16 cellular contexts compared by ENCODE assay signal in genomic region chr1:40794915-40795715, GRCh38. TPM values are rescaled to one million over a fixed set of nuclear protein-coding genes. Genes with fewer than 3 reads are reported as not detected.
DNase-seq lines count a peak whose midpoint lies in the region; ATAC-seq, FAIRE-seq and TF ChIP-seq lines count a peak whose summit lies in the region.
"Had no signal": no experiment of that assay in that cellular context is flagged by ENCODE, and none has a peak within 500 bp of the region (broad histone marks: within the 10 kb centered on the region; RNA-seq: fewer than 3 reads in every experiment).

No MANE protein-coding gene starts in this region.

- H3K36me3 ChIP-seq in CD4-positive, CD25-positive, alpha-beta regulatory T cell (ENCODE audit: control insufficient read depth, insufficient read depth, low read length), result no peaks in the 10 kb centered on the region
- H3K36me3 ChIP-seq: adrenal gland, suprapubic skin had no signal

- DNase-seq in CD4-positive, CD25-positive, alpha-beta regulatory T cell, result peak in 1 of 3 donors; percentile 27
- DNase-seq in GM12891 (ENCODE audit: insufficient read length, low spot score), result no peak
- DNase-seq in activated T-helper 1 cell treated with anti-CD3 and anti-CD28 coated beads, Interleukin-12 subunit alpha, Interleukin-12 subunit beta, Interleukin-2, Interleukin-4 antibody, amounts not matched to agents 30 ng/mL and 10 ng/mL and 1 ng/mL, durations not matched to agents 14 hours and 24 hours and 36 hours (ENCODE audit: low spot score), result no peak
- no peak for DNase-seq in KBM-7
- no peak for DNase-seq in ureter (ENCODE audit: low spot score)
- no peak for DNase-seq in NCI-H2029 treated with DMSO at 0.1 percent for 48 hours (lab: John Stamatoyannopoulos, UW)
- DNase-seq: adrenal gland, mucosa of descending colon, NCI-H1694, NCI-H748 treated with DMSO at 0.1 percent for 48 hours, retina, SIG-M5 had no signal

- H3K27ac Mint-ChIP-seq in CD4-positive, CD25-positive, alpha-beta regulatory T cell, result peak overlapping the region; percentile 23 to 82 (median 67)
- H3K27ac Mint-ChIP-seq in activated T-helper 1 cell treated with anti-CD3 and anti-CD28 coated beads, Interleukin-12 subunit alpha, Interleukin-12 subunit beta, Interleukin-2, Interleukin-4 antibody, amounts not matched to agents 30 ng/mL and 10 ng/mL and 1 ng/mL, durations not matched to agents 14 hours and 24 hours and 36 hours, result peak overlapping the region; percentile 12
- H3K27ac Mint-ChIP-seq in nephron, result peak overlapping the region; percentile 19 to 75 (median 62)
- H3K27ac Mint-ChIP-seq: dendritic cell treated with granulocyte-macrophage colony-stimulating factor and Interleukin-4, amounts not matched to agents 40 ng/mL and 50 ng/mL, for 4 days had no signal

- peak; percentile 66 for FAIRE-seq in GM12891 (lab: Jason Lieb, UNC)

- in situ Hi-C loops in KBM-7 (cut with MboI; ENCODE audit: low pct_unique_long_range_greater_than_20kb, low sequenced_read_pairs), result no loop called here

- no peak overlapping the region for H3K4me3 ChIP-seq in CD4-positive, CD25-positive, alpha-beta regulatory T cell (ENCODE audit: low read depth, low read length)
- H3K4me3 ChIP-seq: adrenal gland, mucosa of descending colon, suprapubic skin had no signal

- no peaks in the 10 kb centered on the region for H3K27me3 ChIP-seq in CD4-positive, CD25-positive, alpha-beta regulatory T cell (ENCODE audit: control insufficient read depth, insufficient read depth, low read length)
- H3K27me3 ChIP-seq: adrenal gland, suprapubic skin had no signal

- no peaks in the 10 kb centered on the region for H3K9me3 ChIP-seq in CD4-positive, CD25-positive, alpha-beta regulatory T cell (ENCODE audit: control insufficient read depth in 2 of 2, low read length in 2 of 2)
- H3K9me3 ChIP-seq: adrenal gland, mucosa of descending colon, suprapubic skin had no signal

- no peak overlapping the region for H3K27ac ChIP-seq in CD4-positive, CD25-positive, alpha-beta regulatory T cell (ENCODE audit: insufficient read depth, low read length, poor library complexity, severe bottlenecking)
- H3K27ac ChIP-seq: adrenal gland, suprapubic skin had no signal

- no peak for TF ChIP-seq CTCF in nephron (IDR thresholded peaks at IDR 0.05; ENCODE audit: unreplicated experiment in 3 of 3)

- TF ChIP-seq POLR2A in GM12891 (IDR thresholded peaks at IDR 0.05; ENCODE audit: low read depth, low read length), result no peak

- intact Hi-C loops in activated T-helper 1 cell treated with anti-CD3 and anti-CD28 coated beads, Interleukin-12 subunit alpha, Interleukin-12 subunit beta, Interleukin-2, Interleukin-4 antibody, amounts not matched to agents 30 ng/mL and 10 ng/mL and 1 ng/mL, durations not matched to agents 14 hours and 24 hours and 36 hours (cut with micrococcal nuclease), result no loop called here

- peaks cover 0 to 24% (median 10%) of the 10 kb centered on the region in 4 donors for H3K4me1 Mint-ChIP-seq in CD4-positive, CD25-positive, alpha-beta regulatory T cell
- peaks cover 31% of the 10 kb centered on the region for H3K4me1 Mint-ChIP-seq in activated T-helper 1 cell treated with anti-CD3 and anti-CD28 coated beads, Interleukin-12 subunit alpha, Interleukin-12 subunit beta, Interleukin-2, Interleukin-4 antibody, amounts not matched to agents 30 ng/mL and 10 ng/mL and 1 ng/mL, durations not matched to agents 14 hours and 24 hours and 36 hours (ENCODE audit: low read depth)
- peaks cover 42% of the 10 kb centered on the region for H3K4me1 Mint-ChIP-seq in nephron

- peak overlapping the region in 3 of 4 donors; percentile 29 to 72 (median 56) for H3K4me3 Mint-ChIP-seq in CD4-positive, CD25-positive, alpha-beta regulatory T cell
- no peak overlapping the region for H3K4me3 Mint-ChIP-seq in activated T-helper 1 cell treated with anti-CD3 and anti-CD28 coated beads, Interleukin-12 subunit alpha, Interleukin-12 subunit beta, Interleukin-2, Interleukin-4 antibody, amounts not matched to agents 30 ng/mL and 10 ng/mL and 1 ng/mL, durations not matched to agents 14 hours and 24 hours and 36 hours
- H3K4me3 Mint-ChIP-seq in nephron, result no peak overlapping the region
- H3K4me3 Mint-ChIP-seq: dendritic cell treated with granulocyte-macrophage colony-stimulating factor and Interleukin-4, amounts not matched to agents 40 ng/mL and 50 ng/mL, for 4 days had no signal

- H3K9me3 Mint-ChIP-seq in CD4-positive, CD25-positive, alpha-beta regulatory T cell, result no peaks in the 10 kb centered on the region
- H3K9me3 Mint-ChIP-seq in activated T-helper 1 cell treated with anti-CD3 and anti-CD28 coated beads, Interleukin-12 subunit alpha, Interleukin-12 subunit beta, Interleukin-2, Interleukin-4 antibody, amounts not matched to agents 30 ng/mL and 10 ng/mL and 1 ng/mL, durations not matched to agents 14 hours and 24 hours and 36 hours, result no peaks in the 10 kb centered on the region
- no peaks in the 10 kb centered on the region for H3K9me3 Mint-ChIP-seq in nephron
- H3K9me3 Mint-ChIP-seq: dendritic cell treated with granulocyte-macrophage colony-stimulating factor and Interleukin-4, amounts not matched to agents 40 ng/mL and 50 ng/mL, for 4 days had no signal

- peaks cover 9% of the 10 kb centered on the region for H3K4me1 ChIP-seq in CD4-positive, CD25-positive, alpha-beta regulatory T cell (ENCODE audit: control insufficient read depth, insufficient read depth, low read length, poor library complexity, severe bottlenecking)

- no peaks in the 10 kb centered on the region for H3K36me3 Mint-ChIP-seq in CD4-positive, CD25-positive, alpha-beta regulatory T cell
- no peaks in the 10 kb centered on the region for H3K36me3 Mint-ChIP-seq in activated T-helper 1 cell treated with anti-CD3 and anti-CD28 coated beads, Interleukin-12 subunit alpha, Interleukin-12 subunit beta, Interleukin-2, Interleukin-4 antibody, amounts not matched to agents 30 ng/mL and 10 ng/mL and 1 ng/mL, durations not matched to agents 14 hours and 24 hours and 36 hours (ENCODE audit: low read depth)
- no peaks in the 10 kb centered on the region for H3K36me3 Mint-ChIP-seq in nephron (ENCODE audit: low read depth)

- peak in 1 of 2 donors; percentile 19 for ATAC-seq in CD4-positive, CD25-positive, alpha-beta regulatory T cell (ENCODE audit: low read depth in 2 of 2)
- ATAC-seq in GM21723 (IDR thresholded peaks at IDR 0.05; ENCODE audit: unreplicated experiment), result no peak
- ATAC-seq: mucosa of descending colon had no signal

- H3K27me3 Mint-ChIP-seq in CD4-positive, CD25-positive, alpha-beta regulatory T cell, result peaks cover 9% of the 10 kb centered on the region
- peaks cover 12% of the 10 kb centered on the region for H3K27me3 Mint-ChIP-seq in activated T-helper 1 cell treated with anti-CD3 and anti-CD28 coated beads, Interleukin-12 subunit alpha, Interleukin-12 subunit beta, Interleukin-2, Interleukin-4 antibody, amounts not matched to agents 30 ng/mL and 10 ng/mL and 1 ng/mL, durations not matched to agents 14 hours and 24 hours and 36 hours (ENCODE audit: insufficient read depth)
- H3K27me3 Mint-ChIP-seq in nephron (ENCODE audit: low read depth), result peaks cover 17% of the 10 kb centered on the region

TF ChIP-seq in GM12891, 5 proteins besides CTCF, POLR2A, EP300 and RAD21:
- TF ChIP-seq SPI1 (IDR thresholded peaks at IDR 0.05; ENCODE audit: low read depth, low read length) (peak; percentile 39), TAF1 (IDR thresholded peaks at IDR 0.05; ENCODE audit: low read depth, low read length) (no peak), POLR2AphosphoS5 (IDR thresholded peaks at IDR 0.05; ENCODE audit: low read depth, low read length) (no peak), POU2F2 (IDR thresholded peaks at IDR 0.05; ENCODE audit: low read depth, low read length) (no peak; the same call in 1 of the 2 replicates)

RNA-seq across cellular contexts. Expression of gene KCNQ4, which starts 11.5 kb away (rescaled TPM):
- 0.44 TPM for total RNA-seq in CD4-positive, CD25-positive, alpha-beta regulatory T cell
- polyA plus RNA-seq in CD4-positive, CD25-positive, alpha-beta regulatory T cell, result under 1 TPM in 3 of 4 donors, not detected in 1; 0.10 to 0.25 (median 0.13) TPM
- 0.71 TPM for polyA plus RNA-seq in GM12891 (2012; ENCODE audit: low read depth, missing spikeins)
- 0.78 and 0.88 TPM in 2 replicates for total RNA-seq in activated T-helper 1 cell treated with anti-CD3 and anti-CD28 coated beads, Interleukin-12 subunit alpha, Interleukin-12 subunit beta, Interleukin-2, Interleukin-4 antibody, amounts not matched to agents 30 ng/mL and 10 ng/mL and 1 ng/mL, durations not matched to agents 14 hours and 24 hours and 36 hours
- 3.7 TPM for total RNA-seq in ureter

Comparison
In these comparisons a context has a peak if more than half of its experiments do, and no peak if none do; other contexts are left out.
1. H3K27ac Mint-ChIP-seq: peak in every context shown above with its lines; median percentile 67 in CD4-positive, CD25-positive, alpha-beta regulatory T cell; 62 in nephron; 12 in activated T-helper 1 cell treated with anti-CD3 and anti-CD28 coated beads, Interleukin-12 subunit alpha, Interleukin-12 subunit beta, Interleukin-2, Interleukin-4 antibody, amounts not matched to agents 30 ng/mL and 10 ng/mL and 1 ng/mL, durations not matched to agents 14 hours and 24 hours and 36 hours.
2. H3K4me3 Mint-ChIP-seq: peak in CD4-positive, CD25-positive, alpha-beta regulatory T cell (3 of 4); none in activated T-helper 1 cell treated with anti-CD3 and anti-CD28 coated beads, Interleukin-12 subunit alpha, Interleukin-12 subunit beta, Interleukin-2, Interleukin-4 antibody, amounts not matched to agents 30 ng/mL and 10 ng/mL and 1 ng/mL, durations not matched to agents 14 hours and 24 hours and 36 hours (single experiment) and nephron (0 of 3).